8 cellular contexts compared by ENCODE assay signal in genomic region chr11:32890843-32891656, GRCh38. TPM values are rescaled to one million over a fixed set of nuclear protein-coding genes. Genes with fewer than 3 reads are reported as not detected.
DNase-seq lines count a peak whose midpoint lies in the region; ATAC-seq, FAIRE-seq and TF ChIP-seq lines count a peak whose summit lies in the region.

No MANE protein-coding gene starts in this region.

- dilution Hi-C loops in keratinocyte (cut with MboI; ENCODE audit: extremely low pct_ligation_motif_present, low sequenced_read_pairs), result no loop called here

- H3K27ac ChIP-seq in keratinocyte (ENCODE audit: control insufficient read depth, insufficient read depth, low read length) (no peak overlapping the region), suprapubic skin (no peak overlapping the region)

- H3K36me3 Mint-ChIP-seq in HFFc6 (ENCODE audit: low read depth) (no peaks in the 10 kb centered on the region), T-cell (no peaks in the 10 kb centered on the region)

- no peaks in the 10 kb centered on the region for H3K27me3 ChIP-seq in keratinocyte (ENCODE audit: control insufficient read depth, extremely low read depth, insufficient read depth, low read length)
- H3K27me3 ChIP-seq in suprapubic skin, result no peaks in the 10 kb centered on the region

- POLR2A ChIA-PET in T-cell (lab: Charles Lee), result no interaction called here

- CTCF ChIA-PET in T-cell (lab: Charles Lee), result interaction anchor here in 1 of 2 donors (1.0 kb wide), 1 partner anchor 270 kb away, joined by 3 read pairs; the partner anchor contains the start of gene CSTF3

- H3K36me3 ChIP-seq in keratinocyte (ENCODE audit: control insufficient read depth in 2 of 2, extremely low read depth in 1 of 2, insufficient read depth in 2 of 2, low read length in 2 of 2), result peaks cover 0 to 2% of the 10 kb centered on the region in 2 experiments
- H3K36me3 ChIP-seq in suprapubic skin, result no peaks in the 10 kb centered on the region

- H3K27ac Mint-ChIP-seq in HFFc6 (no peak overlapping the region; the same call in 1 of the 2 replicates), T-cell (peak overlapping the region in 1 of 2 donors; percentile 36)

- no peak for TF ChIP-seq EP300 in suprapubic skin (IDR thresholded peaks at IDR 0.05)

- ATAC-seq in T-cell (replicated peaks in 1 of 4) (no peak), GM18858 (IDR thresholded peaks at IDR 0.05; ENCODE audit: unreplicated experiment) (no peak), GM19452 (IDR thresholded peaks at IDR 0.05; ENCODE audit: unreplicated experiment) (no peak)

- H3K4me1 Mint-ChIP-seq in HFFc6 (ENCODE audit: low read depth) (peaks cover 35% of the 10 kb centered on the region), T-cell (peaks cover 23 to 30% (median 26%) of the 10 kb centered on the region in 3 donors)

- TF ChIP-seq CTCF in HFFc6 (IDR thresholded peaks at IDR 0.05) (no peak), keratinocyte (optimal IDR thresholded peaks at IDR 0.05 in 1 of 3, IDR thresholded peaks at IDR 0.05 in 1 of 3, conservative IDR thresholded peaks at IDR 0.05 in 1 of 3; ENCODE audit: extremely low read depth in 1 of 3, insufficient read depth in 2 of 3, low read length in 3 of 3) (no peak), suprapubic skin (IDR thresholded peaks at IDR 0.05) (no peak)

- FAIRE-seq in keratinocyte (lab: Jason Lieb, UNC), result no peak

- no peak for TF ChIP-seq POLR2A in suprapubic skin (IDR thresholded peaks at IDR 0.05)

- H3K4me2 ChIP-seq in keratinocyte (ENCODE audit: control insufficient read depth, extremely low read depth, insufficient read depth, low read depth, low read length), result peak overlapping the region; percentile 79

- H3K4me1 ChIP-seq in keratinocyte (ENCODE audit: control insufficient read depth, extremely low read depth, insufficient read depth, low read length) (peaks cover 13% of the 10 kb centered on the region), suprapubic skin (peaks cover 22% of the 10 kb centered on the region)

- no peak overlapping the region for H3K9ac ChIP-seq in keratinocyte (ENCODE audit: control insufficient read depth, extremely low read depth, insufficient read depth, low read length)

- peaks cover 2% of the 10 kb centered on the region for H3K9me1 ChIP-seq in keratinocyte (ENCODE audit: control insufficient read depth, extremely low read depth, insufficient read depth, low read length)

- no peaks in the 10 kb centered on the region for H3K9me3 Mint-ChIP-seq in HFFc6
- no peaks in the 10 kb centered on the region for H3K9me3 Mint-ChIP-seq in T-cell

- H3K4me3 ChIP-seq in keratinocyte (ENCODE audit: control insufficient read depth in 2 of 3, extremely low read depth in 1 of 3, insufficient read depth in 2 of 3, low read depth in 1 of 3, low read length in 3 of 3), result no peak overlapping the region
- H3K4me3 ChIP-seq in suprapubic skin, result no peak overlapping the region

- H2AFZ ChIP-seq in keratinocyte (ENCODE audit: control insufficient read depth, low read length), result no peak overlapping the region

- no peaks in the 10 kb centered on the region for H4K20me1 ChIP-seq in keratinocyte (ENCODE audit: control insufficient read depth, extremely low read depth, insufficient read depth, low read length)

- peak overlapping the region; percentile 92 for H3K4me3 Mint-ChIP-seq in HFFc6
- H3K4me3 Mint-ChIP-seq in T-cell, result peak overlapping the region; percentile 80 to 90 (median 87)

- 57% methylated on average over 11 of the region's 11 CpGs for WGBS in suprapubic skin

- peaks cover 25% of the 10 kb centered on the region for H3K79me2 ChIP-seq in keratinocyte (ENCODE audit: control insufficient read depth, insufficient read depth, low read length)

- H3K9me3 ChIP-seq in keratinocyte (ENCODE audit: control insufficient read depth, low read depth, low read length), result no peaks in the 10 kb centered on the region
- H3K9me3 ChIP-seq in suprapubic skin, result no peaks in the 10 kb centered on the region

- DNase-seq in COR-L47 (lab: John Stamatoyannopoulos, UW) (peak; percentile 40), HFFc6 (no peak), T-cell (no peak), keratinocyte (ENCODE audit: low read depth, low spot score) (no peak), NCI-H446 (lab: John Stamatoyannopoulos, UW) (no peak), suprapubic skin (ENCODE audit: low spot score in 2 of 2) (no peak)

- H3K27me3 Mint-ChIP-seq in HFFc6 (ENCODE audit: insufficient read depth), result peaks cover 1% of the 10 kb centered on the region; the same call in 1 of the 2 replicates
- H3K27me3 Mint-ChIP-seq in T-cell, result no peaks in the 10 kb centered on the region

RNA-seq across cellular contexts. Expression of gene QSER1, which starts 1.6 kb away (rescaled TPM):
- total RNA-seq in HFFc6 (2021; fragmentation: NEBNext Ultra II Directional; extraction: Animal tissue kit (Norgen Biotek cat#: 25700)), result 10 to 100 TPM; 20.2 to 26.4 (median 24.0) TPM
- total RNA-seq in T-cell (10 to 100 TPM; 11.9 to 14.1 (median 13.5) TPM), suprapubic skin (10 to 100 TPM; 27.0 to 89.0 (median 49.5) TPM)
- polyA plus RNA-seq in keratinocyte, result 8.5 to 14.7 TPM (median 9.7 TPM) in 3 replicates
- 10.9 TPM for polyA plus RNA-seq in keratinocyte (2011; ENCODE audit: low read depth)
- polyA plus RNA-seq in keratinocyte (2011; cell fraction: cytosol; rRNA removed), result 7.2 and 13.8 TPM in 2 replicates
- polyA plus RNA-seq in keratinocyte (2011; cell fraction: nucleus; rRNA removed), result 15.8 and 20.9 TPM in 2 replicates
- 7.5 and 11.7 TPM in 2 replicates for polyA plus RNA-seq in keratinocyte (2012; ENCODE audit: low replicate concordance)
- 12.2 to 38.7 TPM (median 17.4 TPM) in 3 replicates for polyA minus RNA-seq in keratinocyte
- 15.2 TPM for polyA minus RNA-seq in keratinocyte (2011; cell fraction: cytosol; rRNA and poly(A)+ RNA removed)
- 21.9 and 43.3 TPM in 2 replicates for polyA minus RNA-seq in keratinocyte (2011; cell fraction: nucleus; rRNA and poly(A)+ RNA removed)
